Comparison of ENCODE assay signal across 8 cellular contexts in genomic region chr5:139638736-139639618, GRCh38. TPM values are rescaled to one million over a fixed set of nuclear protein-coding genes. Genes with fewer than 3 reads are reported as not detected.
A peak's percentile ranks its signal among the peaks of the same experiment; 100 is the strongest.
DNase-seq lines count a peak whose midpoint lies in the region; ATAC-seq and TF ChIP-seq lines count a peak whose summit lies in the region.

No MANE protein-coding gene starts in this region.

- no peaks in the 10 kb centered on the region for H3K27me3 Mint-ChIP-seq in IgD-negative memory B cell
- H3K27me3 Mint-ChIP-seq in naive thymus-derived CD4-positive, alpha-beta T cell = peaks cover 0 to 5% (median 0%) of the 10 kb centered on the region in 5 donors

- no peaks in the 10 kb centered on the region for H3K36me3 ChIP-seq in BE2C
- no peaks in the 10 kb centered on the region for H3K36me3 ChIP-seq in naive thymus-derived CD4-positive, alpha-beta T cell (ENCODE audit: control insufficient read depth in 2 of 3, insufficient read depth in 3 of 3, low read length in 3 of 3)

- H3K9me3 ChIP-seq in BE2C = no peaks in the 10 kb centered on the region
- H3K9me3 ChIP-seq in naive thymus-derived CD4-positive, alpha-beta T cell (ENCODE audit: control insufficient read depth in 2 of 3, low read length in 3 of 3) = no peaks in the 10 kb centered on the region

- intact Hi-C loops in naive thymus-derived CD4-positive, alpha-beta T cell (cut with micrococcal nuclease) = loop anchor here in 1 of 2 donors (5.0 to 10.0 kb wide), 2 partner anchors 108 to 206 kb away; no protein-coding TSS in a partner anchor

- TF ChIP-seq CTCF in BE2C (IDR thresholded peaks at IDR 0.05; ENCODE audit: low read depth, low read length) = no peak

- peak overlapping the region; percentile 45; the same call in 1 of the 2 replicates for H3K4me3 ChIP-seq in BE2C (ENCODE audit: low read depth, low read length)
- H3K4me3 ChIP-seq in naive thymus-derived CD4-positive, alpha-beta T cell (ENCODE audit: low read length) = no peak overlapping the region

- H3K27ac ChIP-seq in naive thymus-derived CD4-positive, alpha-beta T cell (ENCODE audit: low read depth, low read length) = no peak overlapping the region

- H3K36me3 Mint-ChIP-seq in IgD-negative memory B cell = no peaks in the 10 kb centered on the region
- peaks cover 0 to 5% (median 0%) of the 10 kb centered on the region in 5 donors for H3K36me3 Mint-ChIP-seq in naive thymus-derived CD4-positive, alpha-beta T cell

- peak; percentile 82 for DNase-seq in BE2C
- DNase-seq in cerebellar cortex (ENCODE audit: low spot score) = peak; percentile 20
- DNase-seq in naive thymus-derived CD4-positive, alpha-beta T cell = no peak
- DNase-seq in SIG-M5 (lab: John Stamatoyannopoulos, UW) = no peak
- DNase-seq in HT-29 (ENCODE audit: low spot score) = no peak
- DNase-seq in A172 (ENCODE audit: low spot score) = no peak

- H3K4me1 ChIP-seq in BE2C = peaks cover 30% of the 10 kb centered on the region
- peaks cover 27 to 28% of the 10 kb centered on the region in 2 donors for H3K4me1 ChIP-seq in naive thymus-derived CD4-positive, alpha-beta T cell (ENCODE audit: control insufficient read depth in 2 of 2, insufficient read depth in 2 of 2, low read length in 2 of 2)

- no peaks in the 10 kb centered on the region for H3K27me3 ChIP-seq in BE2C
- no peaks in the 10 kb centered on the region for H3K27me3 ChIP-seq in naive thymus-derived CD4-positive, alpha-beta T cell (ENCODE audit: control insufficient read depth in 2 of 2, insufficient read depth in 2 of 2, low read length in 2 of 2)

- peaks cover 27 to 55% (median 46%) of the 10 kb centered on the region in 3 donors for H3K4me1 Mint-ChIP-seq in IgD-negative memory B cell
- peaks cover 22 to 44% (median 34%) of the 10 kb centered on the region in 7 donors for H3K4me1 Mint-ChIP-seq in naive thymus-derived CD4-positive, alpha-beta T cell

- peak overlapping the region; percentile 83 to 94 (median 87) for H3K4me3 Mint-ChIP-seq in IgD-negative memory B cell
- H3K4me3 Mint-ChIP-seq in naive thymus-derived CD4-positive, alpha-beta T cell = peak overlapping the region in 9 of 10 donors; percentile 39 to 77 (median 63)

- H3K27ac Mint-ChIP-seq in IgD-negative memory B cell = peak overlapping the region; percentile 90 to 98 (median 92)
- H3K27ac Mint-ChIP-seq in naive thymus-derived CD4-positive, alpha-beta T cell = peak overlapping the region in 4 of 9 donors; percentile 32 to 72 (median 40)

- ATAC-seq in naive thymus-derived CD4-positive, alpha-beta T cell = no peak
- no peak for ATAC-seq in HG02759 (IDR thresholded peaks at IDR 0.05; ENCODE audit: unreplicated experiment)

- CTCF ChIA-PET in naive thymus-derived CD4-positive, alpha-beta T cell (lab: Charles Lee) = interaction anchor here (0.9 to 1.4 kb wide), 2 partner anchors 51 to 64 kb away, joined by 3 read pairs; no protein-coding TSS in a partner anchor

- POLR2A ChIA-PET in naive thymus-derived CD4-positive, alpha-beta T cell (lab: Charles Lee) = interaction anchor here (0.7 kb wide), 1 partner anchor 21 kb away, joined by 3 read pairs; no protein-coding TSS in a partner anchor

- H3K9me3 Mint-ChIP-seq in IgD-negative memory B cell = no peaks in the 10 kb centered on the region
- H3K9me3 Mint-ChIP-seq in naive thymus-derived CD4-positive, alpha-beta T cell = peaks cover 0 to 5% (median 0%) of the 10 kb centered on the region in 11 donors

RNA-seq across cellular contexts. Expression of gene CXXC5, which starts 9.2 kb away (rescaled TPM):
- 263 TPM for polyA plus RNA-seq in BE2C (2012; ENCODE audit: insufficient read depth, insufficient read length, low read depth)
- 447 TPM for polyA plus RNA-seq in IgD-negative memory B cell
- total RNA-seq in naive thymus-derived CD4-positive, alpha-beta T cell = 10 to 100 TPM in 1 of 5 experiments, 1 to 10 TPM in 3, under 1 TPM in 1; 0.73 to 21.4 (median 3.5) TPM
- polyA plus RNA-seq in naive thymus-derived CD4-positive, alpha-beta T cell = 1 to 10 TPM; 1.7 to 2.2 TPM
- total RNA-seq in HT-29 (2014; rRNA removed; shearing (Covaris generic)) = 211 and 220 TPM in 2 replicates
- 162 and 189 TPM in 2 replicates for total RNA-seq in A172 (2014; rRNA removed; shearing (Covaris generic))

Comparison
In these comparisons a context has a peak if more than half of its experiments do, and no peak if none do; other contexts are left out.
1. DNase-seq: peak in BE2C (single experiment) and cerebellar cortex (single experiment); none in naive thymus-derived CD4-positive, alpha-beta T cell (0 of 9), SIG-M5 (single experiment), HT-29 (single experiment) and A172 (single experiment).